ENCODE assay signal across 1 cellular context in genomic region chr1:23483327-23484252, GRCh38.
TF ChIP-seq lines count a peak whose summit lies in the region.

ASAP3 (minus strand) TSS chr1:23484179; CDS start chr1:23484133, 46 bp downstream.

TF ChIP-seq in HepG2, 621 proteins besides CTCF, POLR2A, EP300 and RAD21 (continued from another document and continues in another):
- TF ChIP-seq ZNF609 (CRISPR knock-in tag; IDR thresholded peaks at IDR 0.05; ENCODE audit: borderline replicate concordance) = no peak
- no peak for TF ChIP-seq SOX6 (IDR thresholded peaks at IDR 0.05)
- TF ChIP-seq SOX6 (CRISPR knock-in tag; IDR thresholded peaks at IDR 0.05) = peak; percentile 29; the same call in 1 of the 2 replicates
- TF ChIP-seq MAX (IDR thresholded peaks at IDR 0.05) = peak; percentile 61; the same call in 1 of the 2 replicates
- no peak for TF ChIP-seq ZBTB25 (CRISPR knock-in tag; IDR thresholded peaks at IDR 0.05)
- no peak for TF ChIP-seq FOXP4 (CRISPR knock-in tag; IDR thresholded peaks at IDR 0.05)
- TF ChIP-seq EEA1 (CRISPR knock-in tag; IDR thresholded peaks at IDR 0.05; ENCODE audit: borderline replicate concordance) = 0 out of 2 replicates have a peak, but pooled peaks have one; percentile 15
- TF ChIP-seq HMGXB4 (CRISPR knock-in tag; IDR thresholded peaks at IDR 0.05; ENCODE audit: borderline replicate concordance in 1 of 2, low read depth in 1 of 2) = peak; percentile 49 to 59; a peak in 2 of 4 replicates
- TF ChIP-seq NCOA5 (CRISPR knock-in tag; IDR thresholded peaks at IDR 0.05) = no peak
- no peak for TF ChIP-seq SSRP1 (CRISPR knock-in tag; IDR thresholded peaks at IDR 0.05)
- peak; percentile 23; the same call in 1 of the 2 replicates for TF ChIP-seq RARA (CRISPR knock-in tag; IDR thresholded peaks at IDR 0.05)
- TF ChIP-seq ZBTB7B (CRISPR knock-in tag; IDR thresholded peaks at IDR 0.05) = peak; percentile 30; the same call in 1 of the 2 replicates
- peak; percentile 46; the same call in 1 of the 2 replicates for TF ChIP-seq IRF9 (CRISPR knock-in tag; IDR thresholded peaks at IDR 0.05; ENCODE audit: borderline replicate concordance)
- 0 out of 2 replicates have a peak, but pooled peaks have one; percentile 44 for TF ChIP-seq ZNF205 (CRISPR knock-in tag; IDR thresholded peaks at IDR 0.05)
- no peak for TF ChIP-seq KDM5B (CRISPR knock-in tag; IDR thresholded peaks at IDR 0.05; ENCODE audit: borderline replicate concordance)
- TF ChIP-seq ATF5 (CRISPR knock-in tag; IDR thresholded peaks at IDR 0.05; ENCODE audit: low read depth) = no peak
- no peak for TF ChIP-seq NFKB2 (CRISPR knock-in tag; IDR thresholded peaks at IDR 0.05; ENCODE audit: borderline replicate concordance)
- no peak for TF ChIP-seq ZMYM2 (CRISPR knock-in tag; IDR thresholded peaks at IDR 0.05)
- TF ChIP-seq ZNF274 (CRISPR knock-in tag; IDR thresholded peaks at IDR 0.05) = no peak
- 0 out of 2 replicates have a peak, but pooled peaks have one; percentile 11 for TF ChIP-seq CSRNP1 (CRISPR knock-in tag; IDR thresholded peaks at IDR 0.05)
- no peak for TF ChIP-seq ZNF513 (CRISPR knock-in tag; conservative IDR thresholded peaks at IDR 0.05)
- TF ChIP-seq ZNF749 (CRISPR knock-in tag; IDR thresholded peaks at IDR 0.05; ENCODE audit: borderline replicate concordance) = no peak
- peak; percentile 19; the same call in 1 of the 2 replicates for TF ChIP-seq ZNF350 (CRISPR knock-in tag; IDR thresholded peaks at IDR 0.05; ENCODE audit: borderline replicate concordance, low read depth)
- TF ChIP-seq ZNF138 (CRISPR knock-in tag; IDR thresholded peaks at IDR 0.05; ENCODE audit: low read depth) = no peak
- no peak for TF ChIP-seq THAP9 (CRISPR knock-in tag; IDR thresholded peaks at IDR 0.05; ENCODE audit: borderline replicate concordance)
- TF ChIP-seq ZNF605 (CRISPR knock-in tag; IDR thresholded peaks at IDR 0.05) = no peak
- peak; percentile 33 for TF ChIP-seq UBTF (CRISPR knock-in tag; IDR thresholded peaks at IDR 0.05)
- TF ChIP-seq YY1 (IDR thresholded peaks at IDR 0.05; ENCODE audit: insufficient read depth, insufficient replicate concordance, low read depth, low read length) = peak; percentile 57
- TF ChIP-seq CEBPG (CRISPR knock-in tag; IDR thresholded peaks at IDR 0.05) = no peak
- TF ChIP-seq RBFOX2 (IDR thresholded peaks at IDR 0.05; ENCODE audit: low read depth, low read length) = peak; percentile 73
- no peak for TF ChIP-seq SMARCC2 (IDR thresholded peaks at IDR 0.05)
- TF ChIP-seq MED13 (CRISPR knock-in tag; IDR thresholded peaks at IDR 0.05) = 0 out of 2 replicates have a peak, but pooled peaks have one; percentile 54
- TF ChIP-seq MLX (CRISPR knock-in tag; IDR thresholded peaks at IDR 0.05) = no peak
- TF ChIP-seq SOX13 (IDR thresholded peaks at IDR 0.05) = no peak
- TF ChIP-seq SOX13 (CRISPR knock-in tag; conservative IDR thresholded peaks at IDR 0.05 in 1 of 2, IDR thresholded peaks at IDR 0.05 in 1 of 2) = 0 out of 4 replicates have a peak, but pooled peaks of 1 of the 2 experiments have one; percentile 13
